Comparison of ENCODE assay signal across 1 cellular context in the genomic region with DNA sequence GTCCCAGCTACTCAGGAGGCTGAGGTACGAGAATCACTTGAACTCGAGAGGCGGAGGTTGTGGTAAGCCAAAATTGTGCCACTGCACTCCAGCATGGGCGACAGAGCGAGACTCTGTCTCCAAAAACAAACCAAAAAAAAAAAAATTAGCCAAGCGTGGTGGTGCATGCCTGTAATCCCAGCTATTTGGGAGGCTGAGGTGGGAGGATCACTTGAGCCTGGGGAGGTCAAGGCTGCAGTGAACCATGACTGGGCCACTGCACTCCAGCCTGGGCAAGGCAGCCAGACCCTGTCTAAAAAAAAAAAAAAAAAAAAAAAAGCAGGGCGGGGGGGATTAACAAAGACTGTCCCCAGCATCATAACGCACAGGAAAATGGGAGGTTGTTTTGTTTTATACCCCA. TPM values are rescaled to one million over a fixed set of nuclear protein-coding genes. Genes with fewer than 3 reads are reported as not detected.
"Had no signal": no experiment of that assay in that cellular context is flagged by ENCODE, and none has a peak within 500 bp of the region (broad histone marks: within the 10 kb centered on the region; RNA-seq: fewer than 3 reads in every experiment).

No MANE protein-coding gene starts in this region.

RNA-seq across cellular contexts. Expression of gene MMP14, which starts 59.5 kb away (rescaled TPM):
- polyA plus RNA-seq: IgD-negative memory B cell had no signal
